29 cellular contexts compared by ENCODE assay signal in genomic region chr6:34011298-34011697, GRCh38.
"Had no signal": no experiment of that assay in that cellular context is flagged by ENCODE, and none has a peak within 500 bp of the region (broad histone marks: within the 10 kb centered on the region; RNA-seq: fewer than 3 reads in every experiment).

No MANE protein-coding gene starts in this region.

- H3K27me3 Mint-ChIP-seq: activated T-cell treated with anti-CD3 and anti-CD28 coated beads, Interleukin-2, amount 50 U/mL, for 24 hours had no signal

- H3K36me3 Mint-ChIP-seq: activated CD8-positive, alpha-beta memory T cell treated with anti-CD3 and anti-CD28 coated beads, Interleukin-2, amount 10 ng/mL, durations not matched to agents 7 days and 5 days; activated naive CD4-positive, alpha-beta T cell treated with anti-CD3 and anti-CD28 coated beads, Interleukin-2, amount 50 U/mL, for 72 hours; brain had no signal

- H3K27ac Mint-ChIP-seq: activated CD8-positive, alpha-beta memory T cell treated with anti-CD3 and anti-CD28 coated beads, Interleukin-2, amount 10 ng/mL, durations not matched to agents 7 days and 5 days; activated naive CD4-positive, alpha-beta T cell treated with anti-CD3 and anti-CD28 coated beads, Interleukin-2, amount 50 U/mL, for 72 hours; activated naive CD8-positive, alpha-beta T cell treated with anti-CD3 and anti-CD28 coated beads, Interleukin-2, amount 50 U/mL, for 24 hours; activated T-cell treated with anti-CD3 and anti-CD28 coated beads, Interleukin-2, amount 50 U/mL, for 24 hours; activated T-helper 1 cell treated with anti-CD3 and anti-CD28 coated beads, Interleukin-12 subunit alpha, Interleukin-12 subunit beta, Interleukin-2, Interleukin-4 antibody, amounts not matched to agents 30 ng/mL and 10 ng/mL and 1 ng/mL, durations not matched to agents 14 hours and 24 hours and 36 hours; T-helper 1 cell treated with Interleukin-12 subunit alpha and Interleukin-12 subunit beta and Interleukin-4 antibody, amounts not matched to agents 30 μg/mL and 1 μg/mL, for 36 hours; WTC11 had no signal

- H3K4me3 ChIP-seq: cardiac muscle cell had no signal

- H3K9me3 Mint-ChIP-seq: activated naive CD4-positive, alpha-beta T cell treated with anti-CD3 and anti-CD28 coated beads, Interleukin-2, amount 50 U/mL, for 72 hours; activated naive CD8-positive, alpha-beta T cell treated with anti-CD3 and anti-CD28 coated beads, Interleukin-2, amount 50 U/mL, for 24 hours; activated T-cell treated with anti-CD3 and anti-CD28 coated beads, Interleukin-2, amount 50 U/mL, for 24 hours; activated T-helper 1 cell treated with anti-CD3 and anti-CD28 coated beads, Interleukin-12 subunit alpha, Interleukin-12 subunit beta, Interleukin-2, Interleukin-4 antibody, amounts not matched to agents 30 ng/mL and 10 ng/mL and 1 ng/mL, durations not matched to agents 14 hours and 24 hours and 36 hours; T-helper 1 cell treated with Interleukin-12 subunit alpha and Interleukin-12 subunit beta and Interleukin-4 antibody, amounts not matched to agents 30 μg/mL and 1 μg/mL, for 36 hours had no signal

- H3K27ac ChIP-seq: cardiac muscle cell, RWPE1 had no signal

- H3K4me1 Mint-ChIP-seq: activated CD8-positive, alpha-beta memory T cell treated with anti-CD3 and anti-CD28 coated beads, Interleukin-2, amount 10 ng/mL, durations not matched to agents 7 days and 5 days; activated naive CD8-positive, alpha-beta T cell treated with anti-CD3 and anti-CD28 coated beads, Interleukin-2, amount 50 U/mL, for 24 hours had no signal

- DNase-seq: activated CD4-positive, alpha-beta T cell treated with anti-CD3 and anti-CD28 coated beads for 48 hours; activated CD4-positive, alpha-beta T cell treated with anti-CD3 and anti-CD28 coated beads, Interleukin-2, amount 50 U/mL, for 4 hours; activated CD4-positive, CD25-positive, alpha-beta regulatory T cell treated with anti-CD3 and anti-CD28 coated beads, Interleukin-2, amount 50 U/mL, for 72 hours; activated CD8-positive, alpha-beta memory T cell treated with anti-CD3 and anti-CD28 coated beads, Interleukin-2, amount 10 ng/mL, durations not matched to agents 7 days and 5 days; activated effector memory CD4-positive, alpha-beta T cell treated with anti-CD3 and anti-CD28 coated beads, Interleukin-2, amount 50 U/mL, for 16 hours; activated naive CD4-positive, alpha-beta T cell treated with Interleukin-2 at 50 U/mL for 16 hours; activated naive CD8-positive, alpha-beta T cell treated with anti-CD3 and anti-CD28 coated beads, Interleukin-2, amount 50 U/mL, for 24 hours; activated T-cell treated with anti-CD3 and anti-CD28 coated beads, Interleukin-2, amount 50 U/mL, for 24 hours; amniotic stem cell; IMR-90; Kasumi-1; KBM-7; NCI-H1105 treated with DMSO at 0.1 percent for 48 hours; NCI-H1436 treated with DMSO at 0.1 percent for 48 hours; NCI-H187; NCI-H2081; NCI-H2227 treated with DMSO at 0.1 percent for 48 hours; NCI-H446 treated with DMSO at 0.1 percent for 48 hours; NCI-H524 treated with DMSO at 0.1 percent for 48 hours; NCI-H748 treated with DMSO at 0.1 percent for 48 hours; SHP77 had no signal

- ATAC-seq: activated CD8-positive, alpha-beta memory T cell treated with anti-CD3 and anti-CD28 coated beads, Interleukin-2, amount 10 ng/mL, durations not matched to agents 7 days and 5 days; activated naive CD4-positive, alpha-beta T cell treated with anti-CD3 and anti-CD28 coated beads, Interleukin-2, amount 50 U/mL, for 72 hours; activated naive CD8-positive, alpha-beta T cell treated with anti-CD3 and anti-CD28 coated beads, Interleukin-2, amount 50 U/mL, for 24 hours; Panc1; WTC11 had no signal

- H3K4me3 Mint-ChIP-seq: activated CD8-positive, alpha-beta memory T cell treated with anti-CD3 and anti-CD28 coated beads, Interleukin-2, amount 10 ng/mL, durations not matched to agents 7 days and 5 days; activated naive CD8-positive, alpha-beta T cell treated with anti-CD3 and anti-CD28 coated beads, Interleukin-2, amount 50 U/mL, for 24 hours; activated T-cell treated with anti-CD3 and anti-CD28 coated beads, Interleukin-2, amount 50 U/mL, for 24 hours; activated T-helper 1 cell treated with anti-CD3 and anti-CD28 coated beads, Interleukin-12 subunit alpha, Interleukin-12 subunit beta, Interleukin-2, Interleukin-4 antibody, amounts not matched to agents 30 ng/mL and 10 ng/mL and 1 ng/mL, durations not matched to agents 14 hours and 24 hours and 36 hours; brain; T-helper 1 cell treated with Interleukin-12 subunit alpha and Interleukin-12 subunit beta and Interleukin-4 antibody, amounts not matched to agents 30 μg/mL and 1 μg/mL, for 36 hours; WTC11 had no signal

- H3K27me3 ChIP-seq: cardiac muscle cell had no signal

- H3K36me3 ChIP-seq: cardiac muscle cell had no signal
